In the genomic region with DNA sequence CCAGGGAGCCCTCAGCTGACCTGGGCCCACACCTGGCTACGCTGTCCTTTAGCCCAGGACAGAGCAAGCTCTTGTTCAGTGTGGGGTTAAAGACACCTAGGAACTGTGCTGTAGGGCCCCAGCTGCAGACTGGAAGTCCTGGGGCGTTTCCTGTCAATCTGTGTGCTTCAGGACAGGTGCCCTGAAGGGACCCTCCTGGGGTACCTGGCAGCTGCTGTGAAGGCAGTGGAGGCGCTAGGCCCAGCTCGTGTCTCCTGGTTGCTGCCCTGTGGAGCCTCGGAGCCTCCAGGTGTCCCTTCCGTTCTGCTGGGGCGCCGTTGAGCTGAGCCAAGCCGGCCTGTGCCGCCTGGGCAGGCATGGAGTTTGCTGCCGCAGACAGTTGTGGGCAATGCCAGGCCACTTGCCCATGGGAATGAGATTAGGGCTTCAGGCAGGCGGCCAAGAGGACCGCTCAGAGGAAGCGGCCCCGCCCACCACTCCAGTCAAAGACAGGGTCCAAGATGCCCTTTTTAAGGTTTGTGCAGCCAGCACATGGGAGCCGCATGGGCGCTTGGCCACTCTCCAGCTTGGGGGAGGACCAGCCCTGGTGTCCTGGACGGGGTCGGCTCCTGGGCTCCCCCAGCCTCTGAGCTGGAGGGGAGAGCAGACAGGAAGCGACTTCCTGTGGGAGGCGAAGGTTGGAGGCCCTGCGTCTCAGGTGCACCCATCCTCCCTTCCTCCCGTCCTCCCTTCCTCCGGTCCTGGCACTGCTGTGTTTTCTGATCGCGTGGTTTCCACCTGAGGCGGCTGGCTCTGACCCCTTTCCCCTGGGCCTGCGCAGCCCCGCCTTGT, we compare ENCODE assay signal across 8 cellular contexts. TPM values are rescaled to one million over a fixed set of nuclear protein-coding genes. Genes with fewer than 3 reads are reported as not detected.
DNase-seq lines count a peak whose midpoint lies in the region; ATAC-seq, FAIRE-seq and TF ChIP-seq lines count a peak whose summit lies in the region.

No MANE protein-coding gene starts in this region.

- TF ChIP-seq RAD21 in GM12878 (IDR thresholded peaks at IDR 0.05; ENCODE audit: insufficient read depth, low read depth, low read length), result no peak

- peaks cover 17 to 61% of the 10 kb centered on the region in 2 experiments; a peak in 3 of 4 replicates for H3K36me3 ChIP-seq in GM12878 (ENCODE audit: control insufficient read depth in 2 of 2, insufficient read depth in 2 of 2, low read length in 1 of 2)
- peaks cover 28% of the 10 kb centered on the region for H3K36me3 ChIP-seq in thoracic aorta

- peaks cover 46% of the 10 kb centered on the region for H3K4me1 Mint-ChIP-seq in activated naive CD4-positive, alpha-beta T cell treated with anti-CD3 and anti-CD28 coated beads, Interleukin-2, amount 10 ng/mL, durations not matched to agents 7 days and 5 days

- 83% methylated on average over 24 of the region's 29 CpGs for WGBS in GM12878 (ENCODE audit: insufficient coverage, insufficient replicate concordance, low lambda C conversion rate, missing lambda C conversion rate)

- POLR2A ChIA-PET in GM12878 (lab: Charles Lee), result no interaction called here

- peak overlapping the region; percentile 59 for H3K4me3 Mint-ChIP-seq in activated naive CD4-positive, alpha-beta T cell treated with anti-CD3 and anti-CD28 coated beads, Interleukin-2, amount 10 ng/mL, durations not matched to agents 7 days and 5 days

- H3K4me3 ChIP-seq in GM12878 (peak overlapping the region; percentile 51; the same call in 1 of the 2 replicates), thoracic aorta (peak overlapping the region; percentile 60)

- DNase-seq in activated naive CD4-positive, alpha-beta T cell treated with anti-CD3 and anti-CD28 coated beads, Interleukin-2, amount 10 ng/mL, durations not matched to agents 7 days and 5 days, result peak; percentile 45
- no peak for DNase-seq in activated naive CD4-positive, alpha-beta T cell treated with Interleukin-2 at 50 U/mL for 16 hours
- DNase-seq in GM12878 (ENCODE audit: low read depth, low spot score) (no peak), left kidney (ENCODE audit: low read depth, low spot score) (peak; percentile 76), thoracic aorta (ENCODE audit: low spot score) (peak; percentile 55), LoVo (ENCODE audit: low spot score) (no peak)

- H3K4me2 ChIP-seq in GM12878 (ENCODE audit: control insufficient read depth, insufficient read depth), result peak overlapping the region; percentile 85; the same call in 1 of the 2 replicates

- no peak overlapping the region for H3K27ac ChIP-seq in GM12878 (ENCODE audit: control insufficient read depth, insufficient read depth)
- H3K27ac ChIP-seq in thoracic aorta, result peak overlapping the region; percentile 14 to 47

- intact Hi-C loops in GM12878 (cut with micrococcal nuclease; ENCODE audit: unreplicated experiment), result no loop called here

- RAD21 ChIA-PET in GM12878 (lab: Charles Lee; ENCODE audit: unreplicated experiment), result no interaction called here

- CTCF ChIA-PET in activated naive CD4-positive, alpha-beta T cell treated with anti-CD3 and anti-CD28 coated beads, Interleukin-2, amount 10 ng/mL, durations not matched to agents 7 days and 5 days (lab: Charles Lee), result interaction anchor here (0.5 kb wide), 1 partner anchor 36 kb away, joined by 3 read pairs; no protein-coding TSS in a partner anchor
- CTCF ChIA-PET in GM12878 (lab: Yijun Ruan, JAX), result interaction anchor here (1.1 kb wide), 1 partner anchor 31 kb away, joined by 3 read pairs; no protein-coding TSS in a partner anchor

- H3K27ac Mint-ChIP-seq in activated naive CD4-positive, alpha-beta T cell treated with anti-CD3 and anti-CD28 coated beads, Interleukin-2, amount 10 ng/mL, durations not matched to agents 7 days and 5 days, result peak overlapping the region; percentile 81

- TF ChIP-seq CTCF in GM12878 (IDR thresholded peaks at IDR 0.05 in 2 of 3, conservative IDR thresholded peaks at IDR 0.05 in 1 of 3; ENCODE audit: control insufficient read depth in 2 of 3, extremely low read depth in 1 of 3, insufficient read depth in 1 of 3, low read depth in 3 of 3, low read length in 3 of 3) (no peak), thoracic aorta (IDR thresholded peaks at IDR 0.05) (no peak)

- no peak overlapping the region; the same call in 1 of the 2 replicates for H3K9ac ChIP-seq in GM12878 (ENCODE audit: control insufficient read depth, insufficient read depth, low read length)

- no peak for ATAC-seq in GM12878
- no peak for ATAC-seq in thoracic aorta (ENCODE audit: insufficient number of reproducible peaks, low FRiP score, low read depth)
- no peak for ATAC-seq in GM18517 (IDR thresholded peaks at IDR 0.05; ENCODE audit: unreplicated experiment)
- ATAC-seq in HG02763 (IDR thresholded peaks at IDR 0.05; ENCODE audit: unreplicated experiment), result no peak

- H3K27me3 Mint-ChIP-seq in activated naive CD4-positive, alpha-beta T cell treated with anti-CD3 and anti-CD28 coated beads, Interleukin-2, amount 10 ng/mL, durations not matched to agents 7 days and 5 days, result peaks cover 6% of the 10 kb centered on the region

- no peak for FAIRE-seq in GM12878 (lab: Jason Lieb, UNC)

- H2AFZ ChIP-seq in GM12878 (ENCODE audit: control insufficient read depth, low read depth, low read length), result no peak overlapping the region

- BruUV-seq in GM12878 (replicated peaks; lab: Mats Ljungman, UMichigan), result no TSS peak

- H4K20me1 ChIP-seq in GM12878 (ENCODE audit: control insufficient read depth, insufficient read depth), result peaks cover 38% of the 10 kb centered on the region

- in situ Hi-C loops in GM12878 (cut with MboI), result no loop called here

- no peaks in the 10 kb centered on the region for H3K9me3 Mint-ChIP-seq in activated naive CD4-positive, alpha-beta T cell treated with anti-CD3 and anti-CD28 coated beads, Interleukin-2, amount 10 ng/mL, durations not matched to agents 7 days and 5 days

- H3K9me3 ChIP-seq in GM12878 (replicated peaks; ENCODE audit: control insufficient read depth, insufficient read depth, low read length), result no peaks in the 10 kb centered on the region
- no peaks in the 10 kb centered on the region for H3K9me3 ChIP-seq in thoracic aorta

- SMC1A ChIA-PET in GM12878 (lab: Charles Lee; ENCODE audit: uncharacterized antibody, unreplicated experiment), result no interaction called here

- TF ChIP-seq EP300 in GM12878 (IDR thresholded peaks at IDR 0.05; ENCODE audit: borderline replicate concordance in 1 of 2, control insufficient read depth in 1 of 2, low read depth in 2 of 2, low read length in 2 of 2), result no peak

- peaks cover 41% of the 10 kb centered on the region for H3K36me3 Mint-ChIP-seq in activated naive CD4-positive, alpha-beta T cell treated with anti-CD3 and anti-CD28 coated beads, Interleukin-2, amount 10 ng/mL, durations not matched to agents 7 days and 5 days

- peaks cover 68% of the 10 kb centered on the region for H3K79me2 ChIP-seq in GM12878 (ENCODE audit: control insufficient read depth, insufficient read depth, low read length)

- 0 out of 2 replicates have a peak, but pooled peaks have one; percentile 53 for TF ChIP-seq POLR2A in GM12878 (IDR thresholded peaks at IDR 0.05; ENCODE audit: low read depth, low read length)

- no peaks in the 10 kb centered on the region for H3K27me3 ChIP-seq in GM12878 (replicated peaks in 1 of 2; ENCODE audit: control insufficient read depth in 2 of 2, insufficient read depth in 2 of 2, low read length in 1 of 2)
- H3K27me3 ChIP-seq in thoracic aorta (replicated peaks; ENCODE audit: insufficient read depth), result no peaks in the 10 kb centered on the region

- H3K4me1 ChIP-seq in GM12878 (ENCODE audit: control insufficient read depth, insufficient read depth, low read length) (peaks cover 7% of the 10 kb centered on the region; the same call in 1 of the 2 replicates), thoracic aorta (ENCODE audit: control insufficient read depth in 1 of 2, low read depth in 2 of 2) (peaks cover 39 to 53% of the 10 kb centered on the region in 2 donors)

RNA-seq across cellular contexts. Expression of gene PTBP1, which starts 4.0 kb away (rescaled TPM):
- 155 and 159 TPM in 2 replicates for total RNA-seq in GM12878 (2013; cell fraction: nucleolus; rRNA removed)
- total RNA-seq in GM12878 (2014; rRNA removed), result 179 and 217 TPM in 2 replicates
- total RNA-seq in GM12878 (2014; rRNA removed; fragmentation: Illumina TruSeq; extraction: Trizol), result 78.0 and 93.5 TPM in 2 replicates
- total RNA-seq in GM12878 (2021), result 464 and 532 TPM in 2 replicates
- 160 TPM for polyA plus RNA-seq in GM12878 (2011; ENCODE audit: low read depth)
- 38.2 and 161 TPM in 2 replicates for polyA plus RNA-seq in GM12878 (2011; rRNA removed)
- polyA plus RNA-seq in GM12878 (2011; cell fraction: cytosol; rRNA removed), result 124 and 140 TPM in 2 replicates
- polyA plus RNA-seq in GM12878 (2011; cell fraction: nucleus; rRNA removed), result 617 and 643 TPM in 2 replicates
- 202 and 308 TPM in 2 replicates for polyA plus RNA-seq in GM12878 (2012)
- polyA plus RNA-seq in GM12878 (2014; fragmentation: Illumina TruSeq; extraction: Trizol), result 178 and 225 TPM in 2 replicates
- polyA plus RNA-seq in GM12878 (2014; fragmentation: Nextera tagmentation; extraction: Ambion mirVana), result 10 to 100 TPM; 13.1 to 31.6 TPM
- polyA plus RNA-seq in GM12878 (2014; rRNA removed), result 218 and 343 TPM in 2 replicates
- 100 to 1,000 TPM; 285 to 330 TPM for polyA plus RNA-seq in GM12878 (2016; fragmentation: Nextera tagmentation; extraction: Ambion mirVana)
- 142 and 159 TPM in 2 replicates for polyA minus RNA-seq in GM12878 (2011; rRNA and poly(A)+ RNA removed)
- polyA minus RNA-seq in GM12878 (2011; cell fraction: cytosol; rRNA and poly(A)+ RNA removed), result 158 and 187 TPM in 2 replicates
- 106 and 165 TPM in 2 replicates for polyA minus RNA-seq in GM12878 (2011; cell fraction: nucleus; rRNA and poly(A)+ RNA removed)
- total RNA-seq in thoracic aorta, result 100 to 1,000 TPM; 149 to 163 TPM

RNA-seq across cellular contexts. Expression of gene PLPPR3, which starts 20.5 kb away (rescaled TPM):
- not detected in 2 replicates for total RNA-seq in GM12878 (2013; cell fraction: nucleolus; rRNA removed)
- total RNA-seq in GM12878 (2014; rRNA removed), result not detected in 2 replicates
- total RNA-seq in GM12878 (2014; rRNA removed; fragmentation: Illumina TruSeq; extraction: Trizol), result not detected in 2 replicates
- not detected in 2 replicates for total RNA-seq in GM12878 (2021)
- not detected for polyA plus RNA-seq in GM12878 (2011; ENCODE audit: low read depth)
- not detected in 2 replicates for polyA plus RNA-seq in GM12878 (2011; rRNA removed)
- not detected in 2 replicates for polyA plus RNA-seq in GM12878 (2011; cell fraction: cytosol; rRNA removed)
- not detected in 2 replicates for polyA plus RNA-seq in GM12878 (2011; cell fraction: nucleus; rRNA removed)
- 0.08 and 0.12 TPM in 2 replicates for polyA plus RNA-seq in GM12878 (2012)
- not detected in 2 replicates for polyA plus RNA-seq in GM12878 (2014; fragmentation: Illumina TruSeq; extraction: Trizol)
- not detected for polyA plus RNA-seq in GM12878 (2014; fragmentation: Nextera tagmentation; extraction: Ambion mirVana)
- not detected in 2 replicates for polyA plus RNA-seq in GM12878 (2014; rRNA removed)
- polyA plus RNA-seq in GM12878 (2016; fragmentation: Nextera tagmentation; extraction: Ambion mirVana), result under 1 TPM in 1 of 2 experiments, not detected in 1; 0.07 TPM
- polyA minus RNA-seq in GM12878 (2011; rRNA and poly(A)+ RNA removed), result 0.10 TPM in 1 of 2 replicates, not detected in the other
- polyA minus RNA-seq in GM12878 (2011; cell fraction: cytosol; rRNA and poly(A)+ RNA removed), result not detected in 2 replicates
- polyA minus RNA-seq in GM12878 (2011; cell fraction: nucleus; rRNA and poly(A)+ RNA removed), result not detected in 2 replicates
- total RNA-seq in thoracic aorta, result not detected

RNA-seq across cellular contexts. Expression of gene AZU1, which starts 26.4 kb away (rescaled TPM):
- total RNA-seq in GM12878 (2013; cell fraction: nucleolus; rRNA removed), result not detected in 2 replicates
- not detected in 2 replicates for total RNA-seq in GM12878 (2014; rRNA removed)
- total RNA-seq in GM12878 (2014; rRNA removed; fragmentation: Illumina TruSeq; extraction: Trizol), result not detected in 2 replicates
- not detected in 2 replicates for total RNA-seq in GM12878 (2021)
- 0.14 TPM for polyA plus RNA-seq in GM12878 (2011; ENCODE audit: low read depth)
- not detected in 2 replicates for polyA plus RNA-seq in GM12878 (2011; rRNA removed)
- polyA plus RNA-seq in GM12878 (2011; cell fraction: cytosol; rRNA removed), result not detected in 2 replicates
- polyA plus RNA-seq in GM12878 (2011; cell fraction: nucleus; rRNA removed), result 0.18 and 0.19 TPM in 2 replicates
- polyA plus RNA-seq in GM12878 (2012), result 0.10 and 0.20 TPM in 2 replicates
- not detected in 2 replicates for polyA plus RNA-seq in GM12878 (2014; fragmentation: Illumina TruSeq; extraction: Trizol)
- not detected for polyA plus RNA-seq in GM12878 (2014; fragmentation: Nextera tagmentation; extraction: Ambion mirVana)
- 0.27 TPM in 1 of 2 replicates, not detected in the other for polyA plus RNA-seq in GM12878 (2014; rRNA removed)
- not detected for polyA plus RNA-seq in GM12878 (2016; fragmentation: Nextera tagmentation; extraction: Ambion mirVana)
- not detected in 2 replicates for polyA minus RNA-seq in GM12878 (2011; rRNA and poly(A)+ RNA removed)
- polyA minus RNA-seq in GM12878 (2011; cell fraction: cytosol; rRNA and poly(A)+ RNA removed), result not detected in 2 replicates
- polyA minus RNA-seq in GM12878 (2011; cell fraction: nucleus; rRNA and poly(A)+ RNA removed), result not detected in 2 replicates
- 1 to 10 TPM in 1 of 2 donors, not detected in 1; 1.1 TPM for total RNA-seq in thoracic aorta

RNA-seq across cellular contexts. Expression of gene PRTN3, which starts 39.6 kb away (rescaled TPM):
- not detected in 2 replicates for total RNA-seq in GM12878 (2013; cell fraction: nucleolus; rRNA removed)
- not detected in 2 replicates for total RNA-seq in GM12878 (2014; rRNA removed)
- total RNA-seq in GM12878 (2014; rRNA removed; fragmentation: Illumina TruSeq; extraction: Trizol), result not detected in 2 replicates
- total RNA-seq in GM12878 (2021), result not detected in 2 replicates
- not detected for polyA plus RNA-seq in GM12878 (2011; ENCODE audit: low read depth)
- polyA plus RNA-seq in GM12878 (2011; rRNA removed), result 0.08 TPM in 1 of 2 replicates, not detected in the other
- polyA plus RNA-seq in GM12878 (2011; cell fraction: cytosol; rRNA removed), result 0.10 TPM in 1 of 2 replicates, not detected in the other
- not detected in 2 replicates for polyA plus RNA-seq in GM12878 (2011; cell fraction: nucleus; rRNA removed)
- polyA plus RNA-seq in GM12878 (2012), result not detected in 2 replicates
- not detected in 2 replicates for polyA plus RNA-seq in GM12878 (2014; fragmentation: Illumina TruSeq; extraction: Trizol)
- polyA plus RNA-seq in GM12878 (2014; fragmentation: Nextera tagmentation; extraction: Ambion mirVana), result not detected
- not detected in 2 replicates for polyA plus RNA-seq in GM12878 (2014; rRNA removed)
- polyA plus RNA-seq in GM12878 (2016; fragmentation: Nextera tagmentation; extraction: Ambion mirVana), result not detected
- polyA minus RNA-seq in GM12878 (2011; rRNA and poly(A)+ RNA removed), result not detected in 2 replicates
- not detected in 2 replicates for polyA minus RNA-seq in GM12878 (2011; cell fraction: cytosol; rRNA and poly(A)+ RNA removed)
- not detected in 2 replicates for polyA minus RNA-seq in GM12878 (2011; cell fraction: nucleus; rRNA and poly(A)+ RNA removed)
- not detected for total RNA-seq in thoracic aorta

RNA-seq across cellular contexts. Expression of gene MISP, which starts 50.3 kb away (rescaled TPM):
- not detected in 2 replicates for total RNA-seq in GM12878 (2013; cell fraction: nucleolus; rRNA removed)
- total RNA-seq in GM12878 (2014; rRNA removed) (not detected in 2 replicates), GM12878 (2014; rRNA removed; fragmentation: Illumina TruSeq; extraction: Trizol) (not detected in 2 replicates), GM12878 (2021) (0.05 TPM in 1 of 2 replicates, not detected in the other), thoracic aorta (1 to 10 TPM in 1 of 2 donors, not detected in 1; 2.2 TPM)
- not detected for polyA plus RNA-seq in GM12878 (2011; ENCODE audit: low read depth)
- polyA plus RNA-seq in GM12878 (2011; rRNA removed) (not detected in 2 replicates), GM12878 (2014; fragmentation: Illumina TruSeq; extraction: Trizol) (not detected in 2 replicates), GM12878 (2014; fragmentation: Nextera tagmentation; extraction: Ambion mirVana) (not detected), GM12878 (2014; rRNA removed) (0.03 TPM in 1 of 2 replicates, not detected in the other), GM12878 (2016; fragmentation: Nextera tagmentation; extraction: Ambion mirVana) (not detected)
- 0.01 and 0.03 TPM in 2 replicates for polyA plus RNA-seq in GM12878 (2011; cell fraction: cytosol; rRNA removed)
- not detected in 2 replicates for polyA plus RNA-seq in GM12878 (2011; cell fraction: nucleus; rRNA removed)
- polyA plus RNA-seq in GM12878 (2012), result 0.05 and 0.13 TPM in 2 replicates
- polyA minus RNA-seq in GM12878 (2011; rRNA and poly(A)+ RNA removed), result not detected in 2 replicates
- 0.31 and 0.80 TPM in 2 replicates for polyA minus RNA-seq in GM12878 (2011; cell fraction: cytosol; rRNA and poly(A)+ RNA removed)
- polyA minus RNA-seq in GM12878 (2011; cell fraction: nucleus; rRNA and poly(A)+ RNA removed), result 0.19 TPM in 1 of 2 replicates, not detected in the other

Comparison
In these comparisons a context has a peak if more than half of its experiments do, and no peak if none do; other contexts are left out.
1. DNase-seq: peak in activated naive CD4-positive, alpha-beta T cell treated with anti-CD3 and anti-CD28 coated beads, Interleukin-2, amount 10 ng/mL, durations not matched to agents 7 days and 5 days (single experiment), left kidney (single experiment) and thoracic aorta (single experiment); none in activated naive CD4-positive, alpha-beta T cell treated with Interleukin-2 at 50 U/mL for 16 hours (single experiment), GM12878 (single experiment) and LoVo (single experiment).